8 cellular contexts compared by ENCODE assay signal in the genomic region with DNA sequence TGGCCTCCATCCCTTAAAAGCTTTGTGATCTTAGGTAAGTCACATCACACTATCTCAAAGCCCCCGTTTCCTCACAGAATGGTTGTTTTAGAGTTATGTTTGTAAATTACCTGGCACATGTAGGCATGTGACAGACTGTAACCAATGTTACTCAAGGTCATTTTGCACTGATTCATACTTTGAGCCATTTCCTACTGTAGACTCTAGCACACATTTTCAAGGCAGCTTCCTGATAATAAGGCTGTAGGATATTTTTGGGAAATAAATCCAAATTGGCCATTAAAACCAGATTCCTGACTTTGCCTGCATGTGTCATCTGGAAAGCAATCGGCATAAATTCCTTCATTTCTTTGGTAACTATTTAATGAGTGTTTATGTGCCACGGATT. TPM values are rescaled to one million over a fixed set of nuclear protein-coding genes. Genes with fewer than 3 reads are reported as not detected.
DNase-seq lines count a peak whose midpoint lies in the region; ATAC-seq and TF ChIP-seq lines count a peak whose summit lies in the region.

No MANE protein-coding gene starts in this region.

- H3K4me3 ChIP-seq in CD4-positive, alpha-beta memory T cell (ENCODE audit: low read length in 2 of 2): peak overlapping the region in 1 of 2 donors; percentile 80
- H3K4me3 ChIP-seq in duodenal mucosa (ENCODE audit: low read depth in 1 of 2, low read length in 2 of 2): peak overlapping the region; percentile 82 to 95
- H3K4me3 ChIP-seq in neural progenitor cell: peak overlapping the region; percentile 83
- H3K4me3 ChIP-seq in Peyer's patch: peak overlapping the region in 1 of 4 donors; percentile 86

- H3K9ac ChIP-seq in duodenal mucosa (ENCODE audit: low read depth in 1 of 2, low read length in 2 of 2) (peak overlapping the region in 1 of 2 donors; percentile 30), neural progenitor cell (no peak overlapping the region)

- ATAC-seq in left cardiac atrium: no peak

- H3K9me3 Mint-ChIP-seq in CD4-positive, alpha-beta memory T cell: peaks cover 0 to 3% (median 0%) of the 10 kb centered on the region in 8 donors
- H3K9me3 Mint-ChIP-seq in neural progenitor cell: no peaks in the 10 kb centered on the region

- DNase-seq in CD4-positive, alpha-beta memory T cell: no peak
- DNase-seq in NAMALWA (ENCODE audit: low spot score): peak; percentile 29
- no peak for DNase-seq in neural progenitor cell (ENCODE audit: low spot score)
- no peak for DNase-seq in central memory CD4-positive, alpha-beta T cell
- DNase-seq in H4 (ENCODE audit: low spot score): no peak
- DNase-seq in Peyer's patch: no peak
- no peak for DNase-seq in left cardiac atrium

- H3K36me3 ChIP-seq in CD4-positive, alpha-beta memory T cell (ENCODE audit: insufficient read depth, low read length): peaks cover 5% of the 10 kb centered on the region
- H3K36me3 ChIP-seq in duodenal mucosa (ENCODE audit: control insufficient read depth in 1 of 2, insufficient read depth in 2 of 2, low read length in 2 of 2) (peaks cover 0 to 10% of the 10 kb centered on the region in 2 donors), neural progenitor cell (no peaks in the 10 kb centered on the region), Peyer's patch (peaks cover 0 to 8% (median 0%) of the 10 kb centered on the region in 3 donors)

- no peaks in the 10 kb centered on the region for H3K9me3 ChIP-seq in CD4-positive, alpha-beta memory T cell (ENCODE audit: control insufficient read depth in 1 of 2, low read length in 2 of 2)
- no peaks in the 10 kb centered on the region for H3K9me3 ChIP-seq in duodenal mucosa (ENCODE audit: control insufficient read depth in 1 of 2, low read length in 2 of 2)
- no peaks in the 10 kb centered on the region for H3K9me3 ChIP-seq in neural progenitor cell (ENCODE audit: low read depth)
- H3K9me3 ChIP-seq in Peyer's patch: no peaks in the 10 kb centered on the region

- H4K20me1 ChIP-seq in neural progenitor cell (ENCODE audit: low read depth): peaks cover 21% of the 10 kb centered on the region

- intact Hi-C loops in CD4-positive, alpha-beta memory T cell (cut with micrococcal nuclease): loop anchor here (5.0 kb wide), 1 partner anchor 1741 kb away; a partner anchor contains a TSS
- intact Hi-C loops in left cardiac atrium (cut with DNase I): no loop called here

- H3F3A ChIP-seq in neural progenitor cell (ENCODE audit: low read depth): peaks cover 21% of the 10 kb centered on the region

- POLR2A ChIA-PET in CD4-positive, alpha-beta memory T cell (lab: Charles Lee; ENCODE audit: partially characterized antibody): interaction anchor here (0.7 to 5.1 kb wide), 6 partner anchors 8 to 173 kb away, joined by 3 to 52 read pairs (median 16); a partner anchor contains a TSS

- peak overlapping the region in 6 of 7 donors; percentile 84 to 99 (median 90) for H3K27ac Mint-ChIP-seq in CD4-positive, alpha-beta memory T cell
- H3K27ac Mint-ChIP-seq in neural progenitor cell: no peak overlapping the region

- H3K27me3 ChIP-seq in CD4-positive, alpha-beta memory T cell (ENCODE audit: insufficient read depth, low read length): no peaks in the 10 kb centered on the region
- H3K27me3 ChIP-seq in duodenal mucosa (ENCODE audit: control insufficient read depth in 1 of 2, insufficient read depth in 2 of 2, low read length in 2 of 2): no peaks in the 10 kb centered on the region
- no peaks in the 10 kb centered on the region for H3K27me3 ChIP-seq in neural progenitor cell
- no peaks in the 10 kb centered on the region for H3K27me3 ChIP-seq in Peyer's patch

- H3K4me2 ChIP-seq in neural progenitor cell: peak overlapping the region; percentile 90

- CTCF ChIA-PET in CD4-positive, alpha-beta memory T cell (lab: Charles Lee; ENCODE audit: partially characterized antibody): interaction anchor here (1.0 to 2.5 kb wide), 3 partner anchors 7 to 83 kb away, joined by 4 to 11 read pairs (median 5); no protein-coding TSS in a partner anchor

- TF ChIP-seq CTCF in neural progenitor cell (IDR thresholded peaks at IDR 0.05): no peak
- TF ChIP-seq CTCF in Peyer's patch (IDR thresholded peaks at IDR 0.05): no peak

- H3K79me2 ChIP-seq in neural progenitor cell (ENCODE audit: low read depth): peaks cover 40% of the 10 kb centered on the region

- no peak overlapping the region for H2AFZ ChIP-seq in neural progenitor cell (replicated peaks)

- H3K36me3 Mint-ChIP-seq in CD4-positive, alpha-beta memory T cell: peaks cover 11 to 25% of the 10 kb centered on the region in 2 donors
- H3K36me3 Mint-ChIP-seq in neural progenitor cell: peaks cover 12% of the 10 kb centered on the region

- peak overlapping the region; percentile 86 to 98 (median 90) for H3K4me3 Mint-ChIP-seq in CD4-positive, alpha-beta memory T cell
- H3K4me3 Mint-ChIP-seq in neural progenitor cell: peak overlapping the region; percentile 91

- TF ChIP-seq POLR2A in Peyer's patch (IDR thresholded peaks at IDR 0.05): no peak

- H3K4me1 Mint-ChIP-seq in CD4-positive, alpha-beta memory T cell: peaks cover 56 to 82% (median 72%) of the 10 kb centered on the region in 4 donors
- peaks cover 32% of the 10 kb centered on the region for H3K4me1 Mint-ChIP-seq in neural progenitor cell

- no peaks in the 10 kb centered on the region for H3K27me3 Mint-ChIP-seq in CD4-positive, alpha-beta memory T cell
- H3K27me3 Mint-ChIP-seq in neural progenitor cell (ENCODE audit: insufficient read depth, low read depth): peaks cover 3% of the 10 kb centered on the region

- H3K27ac ChIP-seq in CD4-positive, alpha-beta memory T cell (ENCODE audit: low read depth, low read length): no peak overlapping the region
- H3K27ac ChIP-seq in duodenal mucosa (ENCODE audit: low read depth, low read length) (no peak overlapping the region), neural progenitor cell (no peak overlapping the region), Peyer's patch (peak overlapping the region in 1 of 4 donors; percentile 31)

- H3K4me1 ChIP-seq in CD4-positive, alpha-beta memory T cell (ENCODE audit: insufficient read depth, low read length): peaks cover 82% of the 10 kb centered on the region
- H3K4me1 ChIP-seq in duodenal mucosa (ENCODE audit: control insufficient read depth in 1 of 2, insufficient read depth in 2 of 2, low read length in 2 of 2) (peaks cover 35 to 52% of the 10 kb centered on the region in 2 donors), neural progenitor cell (peaks cover 16% of the 10 kb centered on the region), Peyer's patch (peaks cover 0 to 39% (median 15%) of the 10 kb centered on the region in 4 donors)

RNA-seq across cellular contexts. Expression of a gene that starts 2.2 kb away (rescaled TPM):
- 10 to 100 TPM; 66.2 to 71.3 TPM for total RNA-seq in CD4-positive, alpha-beta memory T cell
- polyA plus RNA-seq in CD4-positive, alpha-beta memory T cell: 10 to 100 TPM; 12.4 to 24.7 TPM
- 17.5 and 24.5 TPM in 2 replicates for total RNA-seq in neural progenitor cell (ENCODE audit: low replicate concordance)
- 17.7 and 23.2 TPM in 2 replicates for total RNA-seq in H4 (2014; rRNA removed; shearing (Covaris generic))
- 10 to 100 TPM; 16.6 to 22.5 (median 19.1) TPM for total RNA-seq in Peyer's patch
- 10 to 100 TPM; 26.7 to 42.2 TPM for total RNA-seq in left cardiac atrium
